15 cellular contexts compared by ENCODE assay signal in the genomic region with DNA sequence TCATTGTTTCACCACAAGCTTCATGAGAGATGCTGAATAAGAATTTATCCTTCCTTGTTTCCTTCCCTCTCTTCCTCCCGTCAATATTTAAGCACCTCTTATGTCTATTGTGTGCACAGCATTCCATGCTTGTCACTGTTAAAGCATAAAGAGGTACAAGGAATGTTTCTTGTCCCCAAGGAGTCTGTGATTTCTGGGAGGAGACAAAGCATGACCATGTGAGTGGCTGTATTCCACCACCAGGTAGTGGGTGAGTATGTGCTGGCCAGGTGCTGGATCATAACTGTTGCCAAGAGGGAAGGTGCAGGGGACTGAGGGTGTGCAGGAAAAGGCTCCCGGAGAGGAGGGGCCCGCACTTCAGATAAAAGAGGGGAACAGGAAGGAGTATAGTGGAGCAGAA.
DNase-seq lines count a peak whose midpoint lies in the region; ATAC-seq and TF ChIP-seq lines count a peak whose summit lies in the region.
"Had no signal": no experiment of that assay in that cellular context is flagged by ENCODE, and none has a peak within 500 bp of the region (broad histone marks: within the 10 kb centered on the region; RNA-seq: fewer than 3 reads in every experiment).

No MANE protein-coding gene starts in this region.

- H3K27me3 Mint-ChIP-seq in Caco-2 (ENCODE audit: insufficient read depth, unreplicated experiment) (no peaks in the 10 kb centered on the region), endothelial cell (ENCODE audit: unreplicated experiment) (no peaks in the 10 kb centered on the region)
- H3K27me3 Mint-ChIP-seq: CD4-positive, alpha-beta T cell had no signal

- no peak overlapping the region for H3K4me3 ChIP-seq in Caco-2 (ENCODE audit: low read depth, low read length)
- no peak overlapping the region for H3K4me3 ChIP-seq in RWPE2 (ENCODE audit: severe bottlenecking)
- H3K4me3 ChIP-seq in lower lobe of right lung, result no peak overlapping the region
- no peak overlapping the region for H3K4me3 ChIP-seq in upper lobe of left lung
- no peak overlapping the region for H3K4me3 ChIP-seq in gastrocnemius medialis
- H3K4me3 ChIP-seq: GM23338 had no signal

- H3K4me1 Mint-ChIP-seq in Caco-2 (ENCODE audit: low read depth, unreplicated experiment) (peaks cover 34% of the 10 kb centered on the region), endothelial cell (ENCODE audit: unreplicated experiment) (peaks cover 7% of the 10 kb centered on the region)
- H3K4me1 Mint-ChIP-seq: GM23338 had no signal

- CTCF ChIA-PET in Caco-2 (lab: Charles Lee), result no interaction called here

- H3K27ac ChIP-seq in RWPE2 (ENCODE audit: poor library complexity, severe bottlenecking), result peak overlapping the region; percentile 97
- H3K27ac ChIP-seq in lower lobe of right lung, result peak overlapping the region; percentile 37
- H3K27ac ChIP-seq in upper lobe of left lung, result peak overlapping the region in 2 of 4 donors; percentile 12 to 19
- no peak overlapping the region for H3K27ac ChIP-seq in gastrocnemius medialis

- TF ChIP-seq EP300 in upper lobe of left lung (IDR thresholded peaks at IDR 0.05), result no peak

- H3K36me3 Mint-ChIP-seq in Caco-2 (ENCODE audit: insufficient read depth, unreplicated experiment) (peaks cover 12% of the 10 kb centered on the region), endothelial cell (ENCODE audit: low read depth, unreplicated experiment) (peaks cover 18% of the 10 kb centered on the region)

- no peak overlapping the region for H3K4me3 Mint-ChIP-seq in Caco-2 (ENCODE audit: unreplicated experiment)
- no peak overlapping the region for H3K4me3 Mint-ChIP-seq in endothelial cell (ENCODE audit: unreplicated experiment)
- H3K4me3 Mint-ChIP-seq: B cell; CD4-positive, alpha-beta T cell; GM23338 had no signal

- H3K27me3 ChIP-seq in Caco-2 (replicated peaks; ENCODE audit: control insufficient read depth, insufficient read depth, low read length), result no peaks in the 10 kb centered on the region; the same call in 1 of the 2 replicates
- H3K27me3 ChIP-seq in RWPE2 (ENCODE audit: insufficient read depth, poor library complexity, severe bottlenecking), result no peaks in the 10 kb centered on the region
- H3K27me3 ChIP-seq in lower lobe of right lung (ENCODE audit: low read depth), result no peaks in the 10 kb centered on the region
- H3K27me3 ChIP-seq in upper lobe of left lung, result no peaks in the 10 kb centered on the region
- H3K27me3 ChIP-seq in gastrocnemius medialis, result no peaks in the 10 kb centered on the region

- no TSS peak for BruUV-seq in Caco-2 (replicated peaks; lab: Mats Ljungman, UMichigan)

- intact Hi-C loops in Caco-2 (cut with micrococcal nuclease; ENCODE audit: unreplicated experiment) (no loop called here), lower lobe of right lung (cut with DNase I) (no loop called here), gastrocnemius medialis (cut with DNase I; ENCODE audit: low total_unique reads) (no loop called here)

- no peak for DNase-seq in Caco-2
- DNase-seq in RWPE2 (ENCODE audit: low spot score), result no peak
- no peak for DNase-seq in lower lobe of right lung
- DNase-seq in upper lobe of left lung, result no peak
- DNase-seq in endothelial cell (ENCODE audit: low spot score), result no peak
- no peak for DNase-seq in middle frontal gyrus (ENCODE audit: extremely low spot score, low spot score)
- DNase-seq in gastrocnemius medialis, result no peak
- DNase-seq: C1 segment of cervical spinal cord; CD4-positive, alpha-beta T cell; DMS153; DMS79 treated with DMSO at 0.1 percent for 48 hours; EL; H7 had no signal

- in situ Hi-C loops in gastrocnemius medialis (cut with MboI; ENCODE audit: low sequenced_read_pairs in 4 of 4), result no loop called here

- POLR2A ChIA-PET in Caco-2 (lab: Charles Lee), result no interaction called here

- no peak for TF ChIP-seq CTCF in Caco-2 (IDR thresholded peaks at IDR 0.05; ENCODE audit: insufficient read depth in 1 of 2, low read depth in 1 of 2, low read length in 1 of 2, severe bottlenecking in 1 of 2, unreplicated experiment in 1 of 2)
- TF ChIP-seq CTCF in RWPE2 (IDR thresholded peaks at IDR 0.05; ENCODE audit: poor library complexity, severe bottlenecking), result no peak
- TF ChIP-seq CTCF in lower lobe of right lung (IDR thresholded peaks at IDR 0.05), result no peak
- no peak for TF ChIP-seq CTCF in upper lobe of left lung (IDR thresholded peaks at IDR 0.05)
- TF ChIP-seq CTCF in endothelial cell (IDR thresholded peaks at IDR 0.05; ENCODE audit: unreplicated experiment), result no peak
- TF ChIP-seq CTCF in gastrocnemius medialis (IDR thresholded peaks at IDR 0.05 in 4 of 5, conservative IDR thresholded peaks at IDR 0.05 in 1 of 5), result no peak

- H3K9me3 Mint-ChIP-seq in Caco-2 (ENCODE audit: unreplicated experiment) (peaks cover 32% of the 10 kb centered on the region), endothelial cell (ENCODE audit: unreplicated experiment) (peaks cover 10% of the 10 kb centered on the region)

- no peak for TF ChIP-seq POLR2A in upper lobe of left lung (IDR thresholded peaks at IDR 0.05)
- TF ChIP-seq POLR2A in gastrocnemius medialis (IDR thresholded peaks at IDR 0.05), result no peak

- peaks cover 1% of the 10 kb centered on the region; the same call in 1 of the 2 replicates for H3K36me3 ChIP-seq in Caco-2 (ENCODE audit: control insufficient read depth, insufficient read depth, low read length)
- peaks cover 11% of the 10 kb centered on the region for H3K36me3 ChIP-seq in RWPE2 (ENCODE audit: low read depth)
- H3K36me3 ChIP-seq in lower lobe of right lung, result no peaks in the 10 kb centered on the region
- no peaks in the 10 kb centered on the region for H3K36me3 ChIP-seq in upper lobe of left lung
- no peaks in the 10 kb centered on the region for H3K36me3 ChIP-seq in gastrocnemius medialis

- H3K27ac Mint-ChIP-seq in Caco-2 (ENCODE audit: unreplicated experiment) (peak overlapping the region; percentile 80), endothelial cell (ENCODE audit: unreplicated experiment) (no peak overlapping the region)
- H3K27ac Mint-ChIP-seq: B cell; CD4-positive, alpha-beta T cell; GM23338 had no signal

- ATAC-seq in RWPE2 (ENCODE audit: low read depth) (no peak), lower lobe of right lung (peak; percentile 58 to 73), upper lobe of left lung (ENCODE audit: low FRiP score in 2 of 2) (peak; percentile 14 to 32), gastrocnemius medialis (no peak)
- ATAC-seq: GM23338 had no signal

- H3K4me1 ChIP-seq in Caco-2 (peaks cover 33% of the 10 kb centered on the region), RWPE2 (ENCODE audit: insufficient read depth, poor library complexity, severe bottlenecking) (peaks cover 44% of the 10 kb centered on the region), lower lobe of right lung (peaks cover 28% of the 10 kb centered on the region), upper lobe of left lung (peaks cover 6 to 30% (median 14%) of the 10 kb centered on the region in 4 donors), gastrocnemius medialis (peaks cover 9 to 10% of the 10 kb centered on the region in 2 donors)

- H3K9me3 ChIP-seq in Caco-2 (peaks cover 21% of the 10 kb centered on the region), RWPE2 (ENCODE audit: severe bottlenecking) (peaks cover 16% of the 10 kb centered on the region), lower lobe of right lung (peaks cover 14% of the 10 kb centered on the region), upper lobe of left lung (peaks cover 0 to 10% (median 9%) of the 10 kb centered on the region in 4 donors), gastrocnemius medialis (no peaks in the 10 kb centered on the region)

- 49 to 65% methylated on average over 3 of the region's 3 CpGs for WGBS in upper lobe of left lung, 2 donors

Comparison
In these comparisons a context has a peak if more than half of its experiments do, and no peak if none do; other contexts are left out.
1. ATAC-seq: peak in lower lobe of right lung (2 of 2) and upper lobe of left lung (2 of 2); none in RWPE2 (single experiment) and gastrocnemius medialis (0 of 2).
2. H3K27ac ChIP-seq: peak in RWPE2 (single experiment) and lower lobe of right lung (single experiment); none in gastrocnemius medialis (0 of 4).